24 cellular contexts compared by ENCODE assay signal in genomic region chr19:31668916-31669315, GRCh38.
A peak's percentile ranks its signal among the peaks of the same experiment; 100 is the strongest.
DNase-seq lines count a peak whose midpoint lies in the region; ATAC-seq, FAIRE-seq and TF ChIP-seq lines count a peak whose summit lies in the region.
"Had no signal": no experiment of that assay in that cellular context is flagged by ENCODE, and none has a peak within 500 bp of the region (broad histone marks: within the 10 kb centered on the region; RNA-seq: fewer than 3 reads in every experiment).

No MANE protein-coding gene starts in this region.

- no peak for FAIRE-seq in astrocyte (lab: Jason Lieb, UNC)
- FAIRE-seq: D721Med, G401.6, GM12891, GM18507 had no signal

- H3K4me1 ChIP-seq in GM23338 (ENCODE audit: insufficient read depth) (no peaks in the 10 kb centered on the region), astrocyte (ENCODE audit: insufficient read depth, low read length) (peaks cover 4% of the 10 kb centered on the region), fibroblast of lung (ENCODE audit: control insufficient read depth, extremely low read depth, insufficient read depth, low read length) (peaks cover 2% of the 10 kb centered on the region), osteoblast (ENCODE audit: insufficient read depth, low read length) (peaks cover 3% of the 10 kb centered on the region)
- H3K4me1 ChIP-seq: A549; BLaER1 treated with 17β-estradiol and CSF1 and Interleukin-3, amounts not matched to agents 10 nM and 100 nM; Caco-2 had no signal

- H3K27ac ChIP-seq in GM23338 (ENCODE audit: low read depth) = no peak overlapping the region
- no peak overlapping the region for H3K27ac ChIP-seq in astrocyte (ENCODE audit: low read depth, low read length)
- no peak overlapping the region for H3K27ac ChIP-seq in fibroblast of lung (ENCODE audit: insufficient read depth, low read length)
- H3K27ac ChIP-seq in osteoblast (ENCODE audit: low read depth, low read length) = no peak overlapping the region
- H3K27ac ChIP-seq: 22Rv1; A549; BLaER1 treated with 17β-estradiol and CSF1 and Interleukin-3, amounts not matched to agents 10 nM and 100 nM; C4-2B had no signal

- no peaks in the 10 kb centered on the region for H4K20me1 ChIP-seq in GM23338 (replicated peaks; ENCODE audit: insufficient read depth)
- no peaks in the 10 kb centered on the region for H4K20me1 ChIP-seq in astrocyte (ENCODE audit: insufficient read depth, low read length)
- H4K20me1 ChIP-seq in fibroblast of lung (ENCODE audit: control insufficient read depth, extremely low read depth, insufficient read depth, low read length) = no peaks in the 10 kb centered on the region
- no peaks in the 10 kb centered on the region for H4K20me1 ChIP-seq in osteoblast (ENCODE audit: insufficient read depth, low read length)
- H4K20me1 ChIP-seq: BLaER1 treated with 17β-estradiol and CSF1 and Interleukin-3, amounts not matched to agents 10 nM and 100 nM had no signal

- no peak for ATAC-seq in GM23338
- no peak for ATAC-seq in GM18502 (IDR thresholded peaks at IDR 0.05; ENCODE audit: poor library complexity, unreplicated experiment)
- ATAC-seq in HG03139 (IDR thresholded peaks at IDR 0.05; ENCODE audit: unreplicated experiment) = no peak
- ATAC-seq in GM19395 (IDR thresholded peaks at IDR 0.05; ENCODE audit: unreplicated experiment) = no peak
- ATAC-seq: A549; CD8-positive, alpha-beta T cell had no signal

- H3K36me3 Mint-ChIP-seq in GM23338 (ENCODE audit: low read depth) = no peaks in the 10 kb centered on the region
- H3K36me3 Mint-ChIP-seq in astrocyte (ENCODE audit: low read depth, unreplicated experiment) = no peaks in the 10 kb centered on the region
- H3K36me3 Mint-ChIP-seq: CD8-positive, alpha-beta T cell had no signal

- H3K4me2 ChIP-seq in GM23338 (no peak overlapping the region), astrocyte (ENCODE audit: low read length) (peak overlapping the region; percentile 38), fibroblast of lung (ENCODE audit: extremely low read depth, insufficient read depth, low read length) (no peak overlapping the region), osteoblast (ENCODE audit: insufficient read depth, low read length) (no peak overlapping the region)
- H3K4me2 ChIP-seq: A549; BLaER1 treated with 17β-estradiol and CSF1 and Interleukin-3, amounts not matched to agents 10 nM and 100 nM had no signal

- H3K79me2 ChIP-seq in GM23338 (replicated peaks; ENCODE audit: insufficient read depth) (no peaks in the 10 kb centered on the region), astrocyte (ENCODE audit: insufficient read depth, low read length) (no peaks in the 10 kb centered on the region), fibroblast of lung (ENCODE audit: control insufficient read depth, insufficient read depth, low read length) (no peaks in the 10 kb centered on the region), osteoblast (ENCODE audit: insufficient read depth, low read length) (no peaks in the 10 kb centered on the region)

- no peaks in the 10 kb centered on the region for H3F3A ChIP-seq in GM23338 (replicated peaks; ENCODE audit: low read depth)

- H3K27me3 ChIP-seq in GM23338 (ENCODE audit: insufficient read depth) = no peaks in the 10 kb centered on the region
- no peaks in the 10 kb centered on the region for H3K27me3 ChIP-seq in astrocyte (ENCODE audit: insufficient read depth, low read length)
- H3K27me3 ChIP-seq in fibroblast of lung (ENCODE audit: control insufficient read depth, insufficient read depth, low read length) = no peaks in the 10 kb centered on the region
- no peaks in the 10 kb centered on the region for H3K27me3 ChIP-seq in osteoblast (ENCODE audit: insufficient read depth, low read length)
- H3K27me3 ChIP-seq: BLaER1 treated with 17β-estradiol and CSF1 and Interleukin-3, amounts not matched to agents 10 nM and 100 nM had no signal

- H3K4me1 Mint-ChIP-seq in GM23338 (peaks cover 6% of the 10 kb centered on the region; the same call in 1 of the 3 replicates), astrocyte (ENCODE audit: low read depth, unreplicated experiment) (peaks cover 6% of the 10 kb centered on the region)
- H3K4me1 Mint-ChIP-seq: B cell had no signal

- H2AFZ ChIP-seq in GM23338 (peak overlapping the region; percentile 59; the same call in 1 of the 2 replicates), astrocyte (ENCODE audit: low read depth, low read length) (no peak overlapping the region), fibroblast of lung (ENCODE audit: low read length) (no peak overlapping the region), osteoblast (ENCODE audit: low read length) (no peak overlapping the region)

- TF ChIP-seq CTCF in GM23338 (conservative IDR thresholded peaks at IDR 0.05; ENCODE audit: low read depth in 2 of 2) = no peak
- no peak for TF ChIP-seq CTCF in astrocyte (IDR thresholded peaks at IDR 0.05; ENCODE audit: insufficient read depth, low read depth, low read length)
- TF ChIP-seq CTCF in fibroblast of lung (conservative IDR thresholded peaks at IDR 0.05 in 1 of 2, IDR thresholded peaks at IDR 0.05 in 1 of 2; ENCODE audit: low read depth in 1 of 2, low read length in 2 of 2) = no peak
- no peak for TF ChIP-seq CTCF in osteoblast (IDR thresholded peaks at IDR 0.05; ENCODE audit: extremely low read depth, low read depth, low read length)

- no peaks in the 10 kb centered on the region for H3K36me3 ChIP-seq in GM23338 (ENCODE audit: insufficient read depth)
- no peaks in the 10 kb centered on the region for H3K36me3 ChIP-seq in astrocyte (ENCODE audit: insufficient read depth, low read length)
- H3K36me3 ChIP-seq in fibroblast of lung (ENCODE audit: control insufficient read depth, insufficient read depth, low read length) = no peaks in the 10 kb centered on the region
- H3K36me3 ChIP-seq in osteoblast (ENCODE audit: insufficient read depth, low read length) = no peaks in the 10 kb centered on the region
- H3K36me3 ChIP-seq: BLaER1 treated with 17β-estradiol and CSF1 and Interleukin-3, amounts not matched to agents 10 nM and 100 nM had no signal

- H3K9me3 ChIP-seq in astrocyte (ENCODE audit: insufficient read depth, low read depth, low read length) (no peaks in the 10 kb centered on the region), fibroblast of lung (ENCODE audit: control insufficient read depth, insufficient read depth, low read depth, low read length) (no peaks in the 10 kb centered on the region), osteoblast (ENCODE audit: low read depth, low read length) (no peaks in the 10 kb centered on the region)
- H3K9me3 ChIP-seq: A549; BLaER1 treated with 17β-estradiol and CSF1 and Interleukin-3, amounts not matched to agents 10 nM and 100 nM; Caco-2 had no signal

- no peak overlapping the region for H3K27ac Mint-ChIP-seq in GM23338
- H3K27ac Mint-ChIP-seq in astrocyte (ENCODE audit: unreplicated experiment) = no peak overlapping the region
- H3K27ac Mint-ChIP-seq: B cell; CD4-positive, alpha-beta T cell; CD8-positive, alpha-beta T cell had no signal

- H3K9ac ChIP-seq in astrocyte (ENCODE audit: low read length) (no peak overlapping the region), fibroblast of lung (ENCODE audit: insufficient read depth, low read length) (no peak overlapping the region)
- H3K9ac ChIP-seq: BLaER1 treated with 17β-estradiol and CSF1 and Interleukin-3, amounts not matched to agents 10 nM and 100 nM had no signal

- H3K4me3 ChIP-seq in GM23338 = no peak overlapping the region
- no peak overlapping the region for H3K4me3 ChIP-seq in astrocyte (ENCODE audit: insufficient read depth, low read depth, low read length)
- no peak overlapping the region for H3K4me3 ChIP-seq in fibroblast of lung (replicated peaks in 1 of 4; ENCODE audit: control extremely low read depth in 1 of 4, insufficient read depth in 1 of 4, low read depth in 3 of 4, low read length in 4 of 4)
- H3K4me3 ChIP-seq in osteoblast (ENCODE audit: insufficient read depth, low read length) = no peak overlapping the region
- H3K4me3 ChIP-seq: A549; BLaER1 treated with 17β-estradiol and CSF1 and Interleukin-3, amounts not matched to agents 10 nM and 100 nM had no signal

- H3K4me3 Mint-ChIP-seq in GM23338 (no peak overlapping the region), astrocyte (ENCODE audit: unreplicated experiment) (no peak overlapping the region)
- H3K4me3 Mint-ChIP-seq: B cell; CD4-positive, alpha-beta T cell; CD8-positive, alpha-beta T cell had no signal

- H3K9me3 Mint-ChIP-seq in GM23338 (no peaks in the 10 kb centered on the region), astrocyte (ENCODE audit: unreplicated experiment) (peaks cover 2% of the 10 kb centered on the region)
- H3K9me3 Mint-ChIP-seq: CD4-positive, alpha-beta T cell; CD8-positive, alpha-beta T cell had no signal

- peaks cover 2% of the 10 kb centered on the region for H3K27me3 Mint-ChIP-seq in GM23338 (ENCODE audit: insufficient read depth, low read depth, poor library complexity)
- H3K27me3 Mint-ChIP-seq in astrocyte (ENCODE audit: low read depth, unreplicated experiment) = peaks cover 27% of the 10 kb centered on the region
- H3K27me3 Mint-ChIP-seq: B cell had no signal

- DNase-seq in GM23338 (ENCODE audit: low spot score) (no peak), astrocyte (ENCODE audit: low read depth) (peak; percentile 24), fibroblast of lung (ENCODE audit: low read depth in 2 of 2) (peak; percentile 42 to 51), osteoblast (ENCODE audit: insufficient read length, low spot score, missing footprints) (peak; percentile 53), NCI-H1436 treated with DMSO at 0.1 percent for 48 hours (lab: John Stamatoyannopoulos, UW) (no peak)
- DNase-seq: AML-193; Caco-2; Calu3; CD4-positive, alpha-beta T cell; CD8-positive, alpha-beta T cell; DMS79 treated with DMSO at 0.1 percent for 48 hours; GF-D8 had no signal

- no peaks in the 10 kb centered on the region for H3K9me2 ChIP-seq in GM23338 (ENCODE audit: insufficient read depth)

Comparison
In these comparisons a context has a peak if more than half of its experiments do, and no peak if none do; other contexts are left out.
1. DNase-seq: peak in astrocyte (single experiment), fibroblast of lung (2 of 2) and osteoblast (single experiment); none in GM23338 (single experiment) and NCI-H1436 treated with DMSO at 0.1 percent for 48 hours (single experiment).